In the genomic region with DNA sequence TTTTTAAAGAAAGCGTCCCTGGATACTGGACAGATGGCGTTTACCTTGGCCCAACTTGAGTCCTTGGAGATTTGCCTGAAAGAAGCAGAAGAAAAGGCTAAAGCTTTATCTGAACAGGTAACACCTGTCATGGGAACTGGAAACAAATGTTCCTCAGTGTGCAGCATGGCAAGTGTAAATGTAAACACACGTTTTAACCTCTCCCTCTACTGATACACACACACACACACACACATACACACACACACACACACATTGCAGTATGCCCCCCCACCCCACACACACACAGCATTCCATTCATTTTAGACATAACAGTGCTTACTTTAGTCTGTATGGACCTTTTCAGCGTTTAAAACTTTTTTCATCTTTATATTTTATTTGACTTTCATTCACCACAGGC, we compare ENCODE assay signal across 1 cellular context.
TF ChIP-seq lines count a peak whose summit lies in the region.

No MANE protein-coding gene starts in this region.

TF ChIP-seq in WTC11, 78 proteins besides CTCF, POLR2A, EP300 and RAD21 (continued from another document):
- TF ChIP-seq, protein P1, sequence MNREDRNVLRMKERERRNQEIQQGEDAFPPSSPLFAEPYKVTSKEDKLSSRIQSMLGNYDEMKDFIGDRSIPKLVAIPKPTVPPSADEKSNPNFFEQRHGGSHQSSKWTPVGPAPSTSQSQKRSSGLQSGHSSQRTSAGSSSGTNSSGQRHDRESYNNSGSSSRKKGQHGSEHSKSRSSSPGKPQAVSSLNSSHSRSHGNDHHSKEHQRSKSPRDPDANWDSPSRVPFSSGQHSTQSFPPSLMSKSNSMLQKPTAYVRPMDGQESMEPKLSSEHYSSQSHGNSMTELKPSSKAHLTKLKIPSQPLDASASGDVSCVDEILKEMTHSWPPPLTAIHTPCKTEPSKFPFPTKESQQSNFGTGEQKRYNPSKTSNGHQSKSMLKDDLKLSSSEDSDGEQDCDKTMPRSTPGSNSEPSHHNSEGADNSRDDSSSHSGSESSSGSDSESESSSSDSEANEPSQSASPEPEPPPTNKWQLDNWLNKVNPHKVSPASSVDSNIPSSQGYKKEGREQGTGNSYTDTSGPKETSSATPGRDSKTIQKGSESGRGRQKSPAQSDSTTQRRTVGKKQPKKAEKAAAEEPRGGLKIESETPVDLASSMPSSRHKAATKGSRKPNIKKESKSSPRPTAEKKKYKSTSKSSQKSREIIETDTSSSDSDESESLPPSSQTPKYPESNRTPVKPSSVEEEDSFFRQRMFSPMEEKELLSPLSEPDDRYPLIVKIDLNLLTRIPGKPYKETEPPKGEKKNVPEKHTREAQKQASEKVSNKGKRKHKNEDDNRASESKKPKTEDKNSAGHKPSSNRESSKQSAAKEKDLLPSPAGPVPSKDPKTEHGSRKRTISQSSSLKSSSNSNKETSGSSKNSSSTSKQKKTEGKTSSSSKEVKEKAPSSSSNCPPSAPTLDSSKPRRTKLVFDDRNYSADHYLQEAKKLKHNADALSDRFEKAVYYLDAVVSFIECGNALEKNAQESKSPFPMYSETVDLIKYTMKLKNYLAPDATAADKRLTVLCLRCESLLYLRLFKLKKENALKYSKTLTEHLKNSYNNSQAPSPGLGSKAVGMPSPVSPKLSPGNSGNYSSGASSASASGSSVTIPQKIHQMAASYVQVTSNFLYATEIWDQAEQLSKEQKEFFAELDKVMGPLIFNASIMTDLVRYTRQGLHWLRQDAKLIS (CRISPR knock-in tag; IDR thresholded peaks at IDR 0.05; ENCODE audit: borderline replicate concordance) = no peak
TF ChIP-seq in WTC11: peak in this region for 0.
